11 cellular contexts compared by ENCODE assay signal in genomic region chr1:20727746-20728316, GRCh38. TPM values are rescaled to one million over a fixed set of nuclear protein-coding genes. Genes with fewer than 3 reads are reported as not detected.
DNase-seq lines count a peak whose midpoint lies in the region; ATAC-seq and TF ChIP-seq lines count a peak whose summit lies in the region.
"Had no signal": no experiment of that assay in that cellular context is flagged by ENCODE, and none has a peak within 500 bp of the region (broad histone marks: within the 10 kb centered on the region; RNA-seq: fewer than 3 reads in every experiment).

No MANE protein-coding gene starts in this region.

- H3F3A ChIP-seq in PC-3 (ENCODE audit: low read length, unreplicated experiment) (no peaks in the 10 kb centered on the region), PC-9 (ENCODE audit: insufficient read depth, low read depth) (no peaks in the 10 kb centered on the region; the same call in 1 of the 2 replicates)

- no peaks in the 10 kb centered on the region for H3K36me3 ChIP-seq in right atrium auricular region
- no peaks in the 10 kb centered on the region for H3K36me3 ChIP-seq in PC-3 (ENCODE audit: low read depth, low read length)
- no peaks in the 10 kb centered on the region for H3K36me3 ChIP-seq in PC-9 (ENCODE audit: low read depth)

- POLR2A ChIA-PET in PC-3 (lab: Charles Lee; ENCODE audit: unreplicated experiment) (no interaction called here), PC-9 (lab: Charles Lee; ENCODE audit: unreplicated experiment) (no interaction called here)

- H3K9me3 ChIP-seq in right atrium auricular region (no peaks in the 10 kb centered on the region), PC-3 (ENCODE audit: low read length) (no peaks in the 10 kb centered on the region), PC-9 (ENCODE audit: insufficient read depth, low read depth) (no peaks in the 10 kb centered on the region)

- DNase-seq in right atrium auricular region (ENCODE audit: low spot score) (peak; percentile 47), left ventricle myocardium superior (no peak), PC-3 (no peak), fibroblast of villous mesenchyme (ENCODE audit: low read depth) (no peak), ureter (ENCODE audit: low spot score) (peak; percentile 38), COR-L47 (lab: John Stamatoyannopoulos, UW) (no peak), PC-9 (no peak)
- DNase-seq: activated T-cell treated with anti-CD3 and anti-CD28 coated beads, Interleukin-2, amount 50 U/mL, for 48 hours; C1 segment of cervical spinal cord; central memory CD4-positive, alpha-beta T cell had no signal

- peaks cover 0 to 4% of the 10 kb centered on the region in 2 donors for H3K27me3 ChIP-seq in right atrium auricular region
- H3K27me3 ChIP-seq in PC-3 (ENCODE audit: low read length) = no peaks in the 10 kb centered on the region
- H3K27me3 ChIP-seq in PC-9 (ENCODE audit: insufficient read depth, low read depth) = no peaks in the 10 kb centered on the region

- H3K79me2 ChIP-seq in PC-3 (ENCODE audit: low read length) (no peaks in the 10 kb centered on the region), PC-9 (ENCODE audit: low read depth) (no peaks in the 10 kb centered on the region)

- TF ChIP-seq CTCF in right atrium auricular region (IDR thresholded peaks at IDR 0.05) (no peak), PC-3 (conservative IDR thresholded peaks at IDR 0.05; ENCODE audit: low read depth, low read length) (peak; percentile 37; the same call in 1 of the 2 replicates), fibroblast of villous mesenchyme (IDR thresholded peaks at IDR 0.05; ENCODE audit: insufficient read depth, low read depth, low read length) (peak; percentile 6), PC-9 (conservative IDR thresholded peaks at IDR 0.05) (no peak)

- no peaks in the 10 kb centered on the region for H3K9me2 ChIP-seq in PC-3 (replicated peaks; ENCODE audit: low read length)
- H3K9me2 ChIP-seq in PC-9 (ENCODE audit: insufficient read depth) = no peaks in the 10 kb centered on the region

- no peak overlapping the region for H3K4me2 ChIP-seq in PC-3 (ENCODE audit: low read length)
- H3K4me2 ChIP-seq in PC-9 = no peak overlapping the region

- H3K4me3 ChIP-seq in right atrium auricular region = no peak overlapping the region
- no peak overlapping the region for H3K4me3 ChIP-seq in PC-3 (ENCODE audit: low read length)
- no peak overlapping the region for H3K4me3 ChIP-seq in fibroblast of villous mesenchyme (ENCODE audit: low read depth, low read length)
- H3K4me3 ChIP-seq in PC-9 = no peak overlapping the region

- BruUV-seq in PC-3 (replicated peaks; lab: Mats Ljungman, UMichigan) (no TSS peak), PC-9 (replicated peaks; lab: Mats Ljungman, UMichigan) (no TSS peak)

- peaks cover 0 to 15% of the 10 kb centered on the region in 2 donors for H3K4me1 ChIP-seq in right atrium auricular region
- H3K4me1 ChIP-seq in PC-3 (ENCODE audit: insufficient read depth, low read length) = peaks cover 13% of the 10 kb centered on the region
- H3K4me1 ChIP-seq in PC-9 (replicated peaks; ENCODE audit: insufficient read depth) = no peaks in the 10 kb centered on the region

- H3K27ac ChIP-seq in right atrium auricular region = no peak overlapping the region
- H3K27ac ChIP-seq in PC-3 (ENCODE audit: low read length) = no peak overlapping the region
- no peak overlapping the region for H3K27ac ChIP-seq in PC-9

- no peak overlapping the region for H2AFZ ChIP-seq in PC-3 (ENCODE audit: low read length)
- H2AFZ ChIP-seq in PC-9 = no peak overlapping the region

- intact Hi-C loops in left ventricle myocardium superior (cut with micrococcal nuclease) = no loop called here
- intact Hi-C loops in PC-3 (cut with micrococcal nuclease) = no loop called here
- intact Hi-C loops in PC-9 (cut with micrococcal nuclease; ENCODE audit: unreplicated experiment) = no loop called here

- ATAC-seq in left ventricle myocardium superior = no peak
- ATAC-seq in PC-3 = no peak
- ATAC-seq in GM18867 (IDR thresholded peaks at IDR 0.05; ENCODE audit: unreplicated experiment) = no peak

- CTCF ChIA-PET in PC-3 (lab: Charles Lee) = no interaction called here
- CTCF ChIA-PET in PC-9 (lab: Charles Lee) = no interaction called here

- H4K20me1 ChIP-seq in PC-3 (ENCODE audit: low read length) (no peaks in the 10 kb centered on the region), PC-9 (ENCODE audit: insufficient read depth) (no peaks in the 10 kb centered on the region)

- no peak overlapping the region for H3K9ac ChIP-seq in PC-3 (ENCODE audit: low read length)

RNA-seq across cellular contexts. Expression of gene SH2D5, which starts 4.7 kb away (rescaled TPM):
- under 1 TPM in 1 of 2 donors, not detected in 1; 0.63 TPM for total RNA-seq in right atrium auricular region
- not detected for total RNA-seq in left ventricle myocardium superior
- 7.1 and 11.2 TPM in 2 replicates for total RNA-seq in PC-3 (2014; rRNA removed)
- total RNA-seq in fibroblast of villous mesenchyme = 3.9 and 4.3 TPM in 2 replicates
- total RNA-seq in ureter = 0.49 TPM
- total RNA-seq in PC-9 (2021) = 1.1 and 1.5 TPM in 2 replicates

RNA-seq across cellular contexts. Expression of gene KIF17, which starts 10.0 kb away (rescaled TPM):
- total RNA-seq in right atrium auricular region = 1 to 10 TPM; 2.6 to 6.0 TPM
- total RNA-seq in left ventricle myocardium superior = 3.5 TPM
- total RNA-seq in PC-3 (2014; rRNA removed) = 0.33 and 2.8 TPM in 2 replicates
- total RNA-seq in fibroblast of villous mesenchyme = 0.64 and 2.2 TPM in 2 replicates
- 2.2 TPM for total RNA-seq in ureter
- 1.2 and 1.7 TPM in 2 replicates for total RNA-seq in PC-9 (2021)

RNA-seq across cellular contexts. Expression of gene HP1BP3, which starts 59.3 kb away (rescaled TPM):
- total RNA-seq in right atrium auricular region = 100 to 1,000 TPM; 106 to 115 TPM
- 121 TPM for total RNA-seq in left ventricle myocardium superior
- 243 and 321 TPM in 2 replicates for total RNA-seq in PC-3 (2014; rRNA removed)
- 258 and 274 TPM in 2 replicates for total RNA-seq in fibroblast of villous mesenchyme
- total RNA-seq in ureter = 186 TPM
- total RNA-seq in PC-9 (2021) = 251 and 271 TPM in 2 replicates

Comparison
In these comparisons a context has a peak if more than half of its experiments do, and no peak if none do; other contexts are left out.
1. DNase-seq: peak in right atrium auricular region (single experiment) and ureter (single experiment); none in left ventricle myocardium superior (single experiment), PC-3 (single experiment), fibroblast of villous mesenchyme (single experiment), COR-L47 (single experiment) and PC-9 (0 of 2).
2. CTCF ChIP-seq: peak in PC-3 (single experiment) and fibroblast of villous mesenchyme (single experiment); none in right atrium auricular region (0 of 2) and PC-9 (single experiment).